Comparison of ENCODE assay signal across 24 cellular contexts in the genomic region with DNA sequence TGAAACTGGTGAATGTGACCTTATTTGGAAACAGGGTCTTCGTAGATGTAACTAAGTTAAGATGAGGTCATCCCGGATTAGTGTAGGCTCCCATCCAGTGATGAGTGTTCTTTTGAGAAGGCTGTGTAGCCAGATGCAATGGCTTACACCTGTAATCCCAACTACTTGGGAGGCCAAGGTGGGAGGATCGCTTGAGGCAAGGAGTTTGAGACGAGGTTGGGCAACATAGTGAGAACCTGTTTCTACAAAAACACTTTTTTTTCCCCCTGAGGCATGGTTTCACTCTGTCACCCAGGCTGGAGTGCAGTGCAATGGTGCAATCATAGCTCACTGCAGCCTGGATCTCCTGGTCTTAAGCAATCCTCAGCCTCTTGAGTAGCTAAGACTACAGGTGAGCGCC. TPM values are rescaled to one million over a fixed set of nuclear protein-coding genes. Genes with fewer than 3 reads are reported as not detected.
DNase-seq lines count a peak whose midpoint lies in the region; ATAC-seq, FAIRE-seq and TF ChIP-seq lines count a peak whose summit lies in the region.
"Had no signal": no experiment of that assay in that cellular context is flagged by ENCODE, and none has a peak within 500 bp of the region (broad histone marks: within the 10 kb centered on the region; RNA-seq: fewer than 3 reads in every experiment).

No MANE protein-coding gene starts in this region.

- H3K14ac ChIP-seq in H9 (ENCODE audit: insufficient read depth, low read length), result no peak overlapping the region
- H3K14ac ChIP-seq in H1 (ENCODE audit: insufficient read length), result no peak overlapping the region

- H3K56ac ChIP-seq in H9 (ENCODE audit: insufficient read length, low read depth, low read length) (no peak overlapping the region), H1 (replicated peaks; ENCODE audit: insufficient read length, low read depth, low read length) (no peak overlapping the region), mesendoderm (ENCODE audit: low read length) (no peak overlapping the region)

- no peak for DNase-seq in H9
- peak; percentile 16 for DNase-seq in NT2/D1 (ENCODE audit: low read depth, low spot score)
- no peak for DNase-seq in H1 (ENCODE audit: low read depth in 1 of 2, low spot score in 2 of 2)
- DNase-seq in mesendoderm, result peak; percentile 56
- DNase-seq in tibial artery, result no peak
- DNase-seq in stimulated activated CD4-positive, alpha-beta T cell treated with anti-CD3 and anti-CD28 coated beads, Interleukin-4, amount 100 ng/mL, for 24 hours, result no peak
- DNase-seq: activated naive CD8-positive, alpha-beta T cell treated with anti-CD3 and anti-CD28 coated beads, Interleukin-2, amount 50 U/mL, for 24 hours; glutamatergic neuron; NCI-H1048; NCI-H187 treated with DMSO at 0.1 percent for 48 hours; NCI-H748 treated with DMSO at 0.1 percent for 48 hours; pancreas; WERI-Rb-1 had no signal

- H3K36me3 Mint-ChIP-seq in H9 (ENCODE audit: insufficient read depth in 1 of 3, low read depth in 3 of 3), result peaks cover 36 to 42% (median 37%) of the 10 kb centered on the region in 3 experiments
- H3K36me3 Mint-ChIP-seq: natural killer cell treated with Interleukin-12 subunit alpha and Interleukin-12 subunit beta and Interleukin-15 and Interleukin-18, amount 100 ng/mL, for 72 hours had no signal

- no peak overlapping the region for H4K8ac ChIP-seq in H9 (replicated peaks; ENCODE audit: insufficient read length, low read depth, low read length)
- no peak overlapping the region for H4K8ac ChIP-seq in H1 (ENCODE audit: extremely low read depth, insufficient read depth, low read length)
- no peak overlapping the region for H4K8ac ChIP-seq in mesendoderm (ENCODE audit: low read depth, low read length)

- peak overlapping the region in 2 of 3 experiments; percentile 57 to 64; a peak in 2 of 7 replicates for H3K27ac Mint-ChIP-seq in H9
- H3K27ac Mint-ChIP-seq: activated naive CD8-positive, alpha-beta T cell treated with anti-CD3 and anti-CD28 coated beads, Interleukin-2, amount 50 U/mL, for 24 hours; brain; natural killer cell treated with Interleukin-12 subunit alpha and Interleukin-12 subunit beta and Interleukin-15 and Interleukin-18, amount 100 ng/mL, for 72 hours; T-helper 2 cell treated with Interferon-gamma antibody and Interleukin-4, amounts not matched to agents 5 μg/mL and 100 μg/mL, for 36 hours had no signal

- H2BK20ac ChIP-seq in H9 (ENCODE audit: low read depth, low read length, poor library complexity, severe bottlenecking) (no peak overlapping the region), H1 (ENCODE audit: low read length) (no peak overlapping the region)

- H3K79me2 ChIP-seq in H9 (ENCODE audit: insufficient read depth, low read length) (no peaks in the 10 kb centered on the region; the same call in 1 of the 2 replicates), H1 (ENCODE audit: control insufficient read depth in 1 of 2, insufficient read depth in 2 of 2, low read length in 2 of 2) (0 out of 4 replicates have a peak, but pooled peaks cover 0 to 2% of the 10 kb centered on the region in 2 experiments), mesendoderm (ENCODE audit: control insufficient read depth, insufficient read depth, low read length) (no peaks in the 10 kb centered on the region)

- no peaks in the 10 kb centered on the region for H3K27me3 Mint-ChIP-seq in H9 (ENCODE audit: low read depth)
- H3K27me3 Mint-ChIP-seq: brain; natural killer cell treated with Interleukin-12 subunit alpha and Interleukin-12 subunit beta and Interleukin-15 and Interleukin-18, amount 100 ng/mL, for 72 hours had no signal

- no peak overlapping the region for H2BK5ac ChIP-seq in H9 (ENCODE audit: insufficient read length, low read length)
- no peak overlapping the region for H2BK5ac ChIP-seq in H1 (ENCODE audit: low read depth, low read length)
- H2BK5ac ChIP-seq in mesendoderm (ENCODE audit: low read length), result no peak overlapping the region

- H3K36me3 ChIP-seq in NT2/D1 (ENCODE audit: insufficient read depth, insufficient read length, low read length), result peaks cover 51% of the 10 kb centered on the region
- H3K36me3 ChIP-seq in H1 (ENCODE audit: control insufficient read depth in 2 of 4, insufficient read depth in 4 of 4, low read length in 3 of 4), result peaks cover 5 to 53% (median 32%) of the 10 kb centered on the region in 4 experiments; a peak in 6 of 8 replicates
- peaks cover 20% of the 10 kb centered on the region for H3K36me3 ChIP-seq in mesendoderm (ENCODE audit: control insufficient read depth, insufficient read depth, low read length)
- no peaks in the 10 kb centered on the region for H3K36me3 ChIP-seq in tibial artery
- H3K36me3 ChIP-seq: pancreas had no signal

- H2AFZ ChIP-seq in H9 (ENCODE audit: low read length) (no peak overlapping the region), H1 (ENCODE audit: low read length) (no peak overlapping the region)

- H3K9me3 Mint-ChIP-seq in H9, result no peaks in the 10 kb centered on the region
- H3K9me3 Mint-ChIP-seq: activated naive CD8-positive, alpha-beta T cell treated with anti-CD3 and anti-CD28 coated beads, Interleukin-2, amount 50 U/mL, for 24 hours; brain; natural killer cell treated with Interleukin-12 subunit alpha and Interleukin-12 subunit beta and Interleukin-15 and Interleukin-18, amount 100 ng/mL, for 72 hours; T-helper 2 cell treated with Interferon-gamma antibody and Interleukin-4, amounts not matched to agents 5 μg/mL and 100 μg/mL, for 36 hours had no signal

- TF ChIP-seq CTCF in H9 (conservative IDR thresholded peaks at IDR 0.05) (no peak), H1 (IDR thresholded peaks at IDR 0.05; ENCODE audit: control extremely low read depth in 1 of 3, insufficient read depth in 1 of 3, low read depth in 1 of 3, low read length in 3 of 3) (no peak), tibial artery (IDR thresholded peaks at IDR 0.05) (no peak)

- no peak overlapping the region for H3K4ac ChIP-seq in H9 (ENCODE audit: low read depth, low read length)
- H3K4ac ChIP-seq in H1 (replicated peaks; ENCODE audit: insufficient read length, low read depth, low read length), result no peak overlapping the region
- no peak overlapping the region for H3K4ac ChIP-seq in mesendoderm (ENCODE audit: low read depth, low read length)

- TF ChIP-seq EP300 in H1 (IDR thresholded peaks at IDR 0.05; ENCODE audit: borderline replicate concordance in 1 of 2, low read depth in 2 of 2, low read length in 2 of 2), result no peak

- intact Hi-C loops in tibial artery (cut with DNase I; ENCODE audit: low total_unique reads), result no loop called here

- H4K20me1 ChIP-seq in H9 (ENCODE audit: control insufficient read depth, insufficient read depth, insufficient read length) (no peaks in the 10 kb centered on the region), H1 (replicated peaks in 1 of 2; ENCODE audit: control insufficient read depth in 1 of 2, insufficient read depth in 2 of 2, low read length in 2 of 2) (peaks cover 0 to 2% of the 10 kb centered on the region in 2 experiments)

- H3K4me3 ChIP-seq in NT2/D1 (ENCODE audit: insufficient read length, low read depth), result no peak overlapping the region
- no peak overlapping the region for H3K4me3 ChIP-seq in H1 (ENCODE audit: extremely low read depth in 1 of 4, insufficient read depth in 2 of 4, low read depth in 3 of 4, low read length in 4 of 4)
- H3K4me3 ChIP-seq in mesendoderm (ENCODE audit: low read length), result no peak overlapping the region
- H3K4me3 ChIP-seq in tibial artery, result no peak overlapping the region
- H3K4me3 ChIP-seq: pancreas had no signal

- H3K9ac ChIP-seq in H9 (ENCODE audit: extremely low read depth, insufficient read length, low read length), result no peak overlapping the region
- no peak overlapping the region for H3K9ac ChIP-seq in NT2/D1 (ENCODE audit: insufficient read length, low read depth)
- H3K9ac ChIP-seq in H1 (replicated peaks in 1 of 4; ENCODE audit: extremely low read depth in 1 of 4, low read depth in 3 of 4, low read length in 3 of 4), result no peak overlapping the region
- no peak overlapping the region for H3K9ac ChIP-seq in mesendoderm (ENCODE audit: low read length)
- H3K9ac ChIP-seq: KMS-11 had no signal

- H3K23me2 ChIP-seq in H9 (ENCODE audit: insufficient read length, low read depth, low read length, poor library complexity, severe bottlenecking), result no peaks in the 10 kb centered on the region
- no peaks in the 10 kb centered on the region for H3K23me2 ChIP-seq in H1 (ENCODE audit: low read depth, low read length)

- H2BK15ac ChIP-seq in H9 (ENCODE audit: low read depth, low read length) (no peak overlapping the region), H1 (ENCODE audit: low read length) (no peak overlapping the region), mesendoderm (replicated peaks; ENCODE audit: low read depth) (no peak overlapping the region)

- TF ChIP-seq POLR2A in H1 (IDR thresholded peaks at IDR 0.05; ENCODE audit: control extremely low read depth in 1 of 2, low read depth in 2 of 2, low read length in 2 of 2), result no peak

- TF ChIP-seq RAD21 in H1 (IDR thresholded peaks at IDR 0.05 in 1 of 2, conservative IDR thresholded peaks at IDR 0.05 in 1 of 2; ENCODE audit: low read depth in 2 of 2, low read length in 2 of 2), result no peak

- no CpG with 5 or more reads among the region's 5 CpGs for WGBS in H9 (ENCODE audit: extremely low coverage, insufficient read length, low lambda C conversion rate)
- 75% methylated on average over 5 of the region's 5 CpGs; no CpG with 5 or more reads in 1 of the 2 experiments for WGBS in H1 (ENCODE audit: extremely low coverage in 1 of 2, insufficient coverage in 1 of 2, insufficient read length in 1 of 2, insufficient replicate concordance in 2 of 2, low coverage in 1 of 2, low lambda C conversion rate in 2 of 2, missing lambda C conversion rate in 1 of 2), 2 experiments
- WGBS in mesendoderm (ENCODE audit: extremely low coverage, insufficient coverage, low lambda C conversion rate), result no CpG with 5 or more reads among the region's 5 CpGs

- H3K79me1 ChIP-seq in H9 (ENCODE audit: insufficient read depth, low read depth, low read length, poor library complexity, severe bottlenecking), result no peaks in the 10 kb centered on the region
- H3K79me1 ChIP-seq in H1 (ENCODE audit: low read depth, low read length), result no peaks in the 10 kb centered on the region
- no peaks in the 10 kb centered on the region for H3K79me1 ChIP-seq in mesendoderm (ENCODE audit: low read length)

- H3K4me2 ChIP-seq in H9 (ENCODE audit: insufficient read depth, insufficient read length, low read length) (no peak overlapping the region), H1 (ENCODE audit: insufficient read depth in 1 of 2, low read depth in 2 of 2, low read length in 2 of 2) (no peak overlapping the region), mesendoderm (ENCODE audit: low read length) (no peak overlapping the region)
- H3K4me2 ChIP-seq: KMS-11 had no signal

- H3K4me1 ChIP-seq in H9 (ENCODE audit: insufficient read depth, low read length) (no peaks in the 10 kb centered on the region), NT2/D1 (ENCODE audit: insufficient read depth, insufficient read length) (peaks cover 3% of the 10 kb centered on the region), H1 (replicated peaks in 1 of 4; ENCODE audit: control insufficient read depth in 3 of 4, insufficient read depth in 4 of 4, low read length in 3 of 4) (no peaks in the 10 kb centered on the region), mesendoderm (ENCODE audit: control insufficient read depth, low read depth, low read length) (no peaks in the 10 kb centered on the region), tibial artery (no peaks in the 10 kb centered on the region)
- H3K4me1 ChIP-seq: pancreas had no signal

- H4K91ac ChIP-seq in H9 (ENCODE audit: insufficient read length, low read depth, low read length) (no peak overlapping the region), H1 (replicated peaks; ENCODE audit: insufficient read length, low read length) (no peak overlapping the region)

- 0 out of 4 replicates have a peak, but pooled peaks cover 0 to 3% of the 10 kb centered on the region in 2 experiments for H3K4me1 Mint-ChIP-seq in H9
- H3K4me1 Mint-ChIP-seq: activated naive CD8-positive, alpha-beta T cell treated with anti-CD3 and anti-CD28 coated beads, Interleukin-2, amount 50 U/mL, for 24 hours; brain had no signal

- no peak overlapping the region for H4K5ac ChIP-seq in H9 (ENCODE audit: insufficient read length, low read depth, low read length)
- no peak overlapping the region for H4K5ac ChIP-seq in H1 (ENCODE audit: insufficient read length, low read depth, low read length)
- no peak overlapping the region for H4K5ac ChIP-seq in mesendoderm (ENCODE audit: low read length)

- CTCF ChIA-PET in H1 (lab: Charles Lee; ENCODE audit: partially characterized antibody), result interaction anchor here (0.9 to 1.5 kb wide), 2 partner anchors 12 to 39 kb away, joined by 3 read pairs; no protein-coding TSS in a partner anchor

- ATAC-seq in HG03159 (IDR thresholded peaks at IDR 0.05; ENCODE audit: unreplicated experiment), result no peak
- no peak for ATAC-seq in activated CD4-positive, CD25-positive, alpha-beta regulatory T cell treated with anti-CD3 and anti-CD28 coated beads, Interleukin-2, amount 50 U/mL, for 24 hours
- ATAC-seq: activated naive CD8-positive, alpha-beta T cell treated with anti-CD3 and anti-CD28 coated beads, Interleukin-2, amount 50 U/mL, for 24 hours; HCT116; left lobe of liver; natural killer cell treated with Interleukin-12 subunit alpha and Interleukin-12 subunit beta and Interleukin-15 and Interleukin-18, amount 100 ng/mL, for 72 hours; Panc1; pancreas had no signal

- no peak for FAIRE-seq in H1 (lab: Jason Lieb, UNC)
- FAIRE-seq: G401.6, pancreas had no signal

- no peak overlapping the region for H3K23ac ChIP-seq in H9 (ENCODE audit: insufficient read length, low read depth, low read length)
- no peak overlapping the region for H3K23ac ChIP-seq in H1 (ENCODE audit: insufficient read length)
- H3K23ac ChIP-seq in mesendoderm (ENCODE audit: low read length), result no peak overlapping the region

- POLR2A ChIA-PET in H1 (lab: Charles Lee; ENCODE audit: partially characterized antibody), result interaction anchor here (0.9 to 1.6 kb wide), 5 partner anchors 9 to 22 kb away, joined by 3 to 5 read pairs (median 4); no protein-coding TSS in a partner anchor

- no peak overlapping the region for H3K18ac ChIP-seq in H9 (ENCODE audit: insufficient read length, low read depth, low read length)
- H3K18ac ChIP-seq in H1 (ENCODE audit: extremely low read depth, low read length), result no peak overlapping the region
- H3K18ac ChIP-seq in mesendoderm (ENCODE audit: low read length), result no peak overlapping the region

- H2AK5ac ChIP-seq in H9 (ENCODE audit: insufficient read length, low read length) (no peak overlapping the region), H1 (ENCODE audit: low read depth, low read length) (no peak overlapping the region), mesendoderm (ENCODE audit: low read length) (no peak overlapping the region)

- H3K4me3 Mint-ChIP-seq in H9, result no peak overlapping the region
- H3K4me3 Mint-ChIP-seq: activated naive CD8-positive, alpha-beta T cell treated with anti-CD3 and anti-CD28 coated beads, Interleukin-2, amount 50 U/mL, for 24 hours; brain; natural killer cell treated with Interleukin-12 subunit alpha and Interleukin-12 subunit beta and Interleukin-15 and Interleukin-18, amount 100 ng/mL, for 72 hours; T-helper 2 cell treated with Interferon-gamma antibody and Interleukin-4, amounts not matched to agents 5 μg/mL and 100 μg/mL, for 36 hours had no signal

- H3K9me3 ChIP-seq in H9 (ENCODE audit: control insufficient read depth, low read depth, low read length) (no peaks in the 10 kb centered on the region), NT2/D1 (ENCODE audit: insufficient read depth, low read length) (no peaks in the 10 kb centered on the region; the same call in 1 of the 2 replicates), H1 (ENCODE audit: insufficient read depth in 2 of 2, low read depth in 1 of 2, low read length in 1 of 2) (no peaks in the 10 kb centered on the region), tibial artery (no peaks in the 10 kb centered on the region)
- H3K9me3 ChIP-seq: pancreas had no signal

- H3K27ac ChIP-seq in H9 (ENCODE audit: insufficient read length, low read depth, low read length) (no peak overlapping the region), H1 (ENCODE audit: low read depth, low read length) (no peak overlapping the region), mesendoderm (ENCODE audit: low read depth, low read length) (no peak overlapping the region), tibial artery (no peak overlapping the region)
- H3K27ac ChIP-seq: KMS-11, pancreas, WERI-Rb-1 had no signal

- H3K27me3 ChIP-seq in H9 (ENCODE audit: insufficient read depth, low read length) (no peaks in the 10 kb centered on the region), NT2/D1 (ENCODE audit: insufficient read depth, insufficient read length) (no peaks in the 10 kb centered on the region), H1 (replicated peaks in 1 of 4; ENCODE audit: control insufficient read depth in 3 of 4, extremely low read depth in 1 of 4, insufficient read depth in 3 of 4, low read length in 3 of 4) (no peaks in the 10 kb centered on the region), mesendoderm (ENCODE audit: insufficient read depth, low read length, poor library complexity) (no peaks in the 10 kb centered on the region), tibial artery (peaks cover 0 to 17% of the 10 kb centered on the region in 2 donors)
- H3K27me3 ChIP-seq: pancreas had no signal

- no peak overlapping the region for H3T11ph ChIP-seq in H9 (ENCODE audit: low read length)

- no peak overlapping the region for H2BK120ac ChIP-seq in H9 (ENCODE audit: low read depth, low read length, poor library complexity, severe bottlenecking)
- H2BK120ac ChIP-seq in H1 (replicated peaks; ENCODE audit: low read depth, low read length), result no peak overlapping the region
- H2BK120ac ChIP-seq in mesendoderm (ENCODE audit: low read depth, low read length), result no peak overlapping the region

- H2BK12ac ChIP-seq in H9 (ENCODE audit: insufficient read length, low read depth, low read length) (no peak overlapping the region), H1 (ENCODE audit: low read depth, low read length) (no peak overlapping the region)

RNA-seq across cellular contexts. Expression of gene FBN3, which starts 36.4 kb away (rescaled TPM):
- 24.9 and 31.0 TPM in 2 replicates for total RNA-seq in H9 (2021)
- total RNA-seq in H1 (2021; fragmentation: NEBNext Ultra II Directional; extraction: Animal tissue kit (Norgen Biotek cat#: 25700)), result 38.7 and 39.0 TPM in 2 replicates
- polyA plus RNA-seq in H1 (2011; rRNA removed), result 37.1 and 64.1 TPM in 2 replicates
- 56.0 TPM for polyA plus RNA-seq in H1 (2011; cell fraction: cytosol; rRNA removed)
- 303 TPM for polyA plus RNA-seq in H1 (2011; cell fraction: nucleus; rRNA removed)
- 37.9 to 66.2 TPM (median 58.6 TPM) in 4 replicates for polyA plus RNA-seq in H1 (2012, experiment 1 of 2)
- 19.7 TPM for polyA plus RNA-seq in H1 (2012, experiment 2 of 2)
- polyA plus RNA-seq in H1 (2013, experiment 1 of 2), result 27.8 TPM
- polyA plus RNA-seq in H1 (2013, experiment 2 of 2), result 19.6 TPM
- 77.0 and 93.3 TPM in 2 replicates for polyA minus RNA-seq in H1 (2011; rRNA and poly(A)+ RNA removed)
- 25.2 TPM for polyA minus RNA-seq in H1 (2011; cell fraction: cytosol; rRNA and poly(A)+ RNA removed)
- polyA minus RNA-seq in H1 (2011; cell fraction: nucleus; rRNA and poly(A)+ RNA removed), result 51.6 TPM
- 11.9 TPM for polyA plus RNA-seq in mesendoderm (2013, experiment 1 of 2)
- 11.8 TPM for polyA plus RNA-seq in mesendoderm (2013, experiment 2 of 2)
- total RNA-seq: natural killer cell treated with Interleukin-12 subunit alpha and Interleukin-12 subunit beta and Interleukin-15 and Interleukin-18, amount 100 ng/mL, for 72 hours had no signal
- polyA plus RNA-seq: fibroblast of lung had no signal

Comparison
In these comparisons a context has a peak if more than half of its experiments do, and no peak if none do; other contexts are left out.
1. DNase-seq: peak in NT2/D1 (single experiment) and mesendoderm (single experiment); none in H9 (single experiment), H1 (0 of 2), tibial artery (0 of 2) and stimulated activated CD4-positive, alpha-beta T cell treated with anti-CD3 and anti-CD28 coated beads, Interleukin-4, amount 100 ng/mL, for 24 hours (single experiment).